In genomic region chr11:98194611-98195010, GRCh38 we compare ENCODE assay signal across 14 cellular contexts.
A peak's percentile ranks its signal among the peaks of the same experiment; 100 is the strongest.
DNase-seq lines count a peak whose midpoint lies in the region; ATAC-seq and TF ChIP-seq lines count a peak whose summit lies in the region.
"Had no signal": no experiment of that assay in that cellular context is flagged by ENCODE, and none has a peak within 500 bp of the region (broad histone marks: within the 10 kb centered on the region; RNA-seq: fewer than 3 reads in every experiment).

No MANE protein-coding gene starts in this region.

- H3K4me3 ChIP-seq in MG63 (no peak overlapping the region), epithelial cell of esophagus (ENCODE audit: low read length) (no peak overlapping the region), upper lobe of right lung (no peak overlapping the region)
- H3K4me3 ChIP-seq: GM12878, HAP-1 had no signal

- H3K27me3 ChIP-seq in MG63 (no peaks in the 10 kb centered on the region), upper lobe of right lung (no peaks in the 10 kb centered on the region)

- H3K36me3 ChIP-seq in MG63, result no peaks in the 10 kb centered on the region
- H3K36me3 ChIP-seq in upper lobe of right lung, result no peaks in the 10 kb centered on the region
- H3K36me3 ChIP-seq: HAP-1 had no signal

- TF ChIP-seq CTCF in epithelial cell of esophagus (IDR thresholded peaks at IDR 0.05; ENCODE audit: insufficient read depth, low read depth, low read length, missing control alignments) (no peak), upper lobe of right lung (IDR thresholded peaks at IDR 0.05) (no peak)

- intact Hi-C loops in upper lobe of right lung (cut with DNase I), result no loop called here

- no peak overlapping the region for H3K27ac ChIP-seq in upper lobe of right lung

- H3K4me1 ChIP-seq in upper lobe of right lung, result no peaks in the 10 kb centered on the region
- H3K4me1 ChIP-seq: Caco-2, HAP-1 had no signal

- DNase-seq in HS-5 (ENCODE audit: low read depth), result peak; percentile 9
- DNase-seq in MG63, result peak; percentile 17
- DNase-seq in amniotic epithelial cell (ENCODE audit: low read depth), result peak; percentile 56
- peak; percentile 11 for DNase-seq in epithelial cell of esophagus (ENCODE audit: low read depth)
- no peak for DNase-seq in SKM-1 (lab: John Stamatoyannopoulos, UW; ENCODE audit: unreplicated experiment)
- DNase-seq in activated T-cell treated with anti-CD3 and anti-CD28 coated beads for 4 hours, result no peak
- no peak for DNase-seq in upper lobe of right lung
- DNase-seq: C1 segment of cervical spinal cord; Caco-2; CD8-positive, alpha-beta memory T cell; KBM-7 had no signal

- ATAC-seq in HG03097 (IDR thresholded peaks at IDR 0.05; ENCODE audit: low FRiP score, unreplicated experiment), result no peak
- ATAC-seq in upper lobe of right lung, result no peak
- ATAC-seq: GM12878 had no signal

- no peaks in the 10 kb centered on the region for H3K9me3 ChIP-seq in MG63
- no peaks in the 10 kb centered on the region for H3K9me3 ChIP-seq in upper lobe of right lung
- H3K9me3 ChIP-seq: HAP-1 had no signal

Comparison
In these comparisons a context has a peak if more than half of its experiments do, and no peak if none do; other contexts are left out.
1. DNase-seq: peak in HS-5 (single experiment), MG63 (single experiment), amniotic epithelial cell (single experiment) and epithelial cell of esophagus (single experiment); none in SKM-1 (single experiment), activated T-cell treated with anti-CD3 and anti-CD28 coated beads for 4 hours (single experiment) and upper lobe of right lung (single experiment).